ENCODE assay signal across 27 cellular contexts in genomic region chr5:137203011-137203632, GRCh38.
DNase-seq lines count a peak whose midpoint lies in the region; ATAC-seq and TF ChIP-seq lines count a peak whose summit lies in the region.
"Had no signal": no experiment of that assay in that cellular context is flagged by ENCODE, and none has a peak within 500 bp of the region (broad histone marks: within the 10 kb centered on the region; RNA-seq: fewer than 3 reads in every experiment).

No MANE protein-coding gene starts in this region.

- ATAC-seq in GM18870 (IDR thresholded peaks at IDR 0.05; ENCODE audit: unreplicated experiment) (peak; percentile 54), GM21619 (IDR thresholded peaks at IDR 0.05; ENCODE audit: unreplicated experiment) (peak; percentile 54), foreskin keratinocyte (no peak), GM21390 (IDR thresholded peaks at IDR 0.05; ENCODE audit: unreplicated experiment) (no peak)
- ATAC-seq: activated CD8-positive, alpha-beta memory T cell treated with anti-CD3 and anti-CD28 coated beads, Interleukin-2, amount 10 ng/mL, durations not matched to agents 7 days and 5 days; activated T-cell treated with anti-CD3 and anti-CD28 coated beads, Interleukin-2, amount 50 U/mL, for 4 hours; K562; pancreas; PC-3; stimulated activated naive B cell treated with anti-CD40 and anti-IgM and Interleukin-4, amounts not matched to agents 10 μg/mL and 1 μg/mL and 100 μg/mL, for 72 hours; upper lobe of right lung had no signal

- H3K27ac ChIP-seq in foreskin keratinocyte (no peak overlapping the region), tibial artery (no peak overlapping the region)
- H3K27ac ChIP-seq: ascending aorta, pancreas, SK-N-MC, skin epidermis, upper lobe of right lung had no signal

- no peak overlapping the region for H3K4me3 ChIP-seq in tibial artery
- H3K4me3 ChIP-seq: ascending aorta, K562, pancreas, SK-N-MC, skin epidermis, upper lobe of right lung had no signal

- intact Hi-C loops in tibial artery (cut with DNase I; ENCODE audit: low total_unique reads) = no loop called here

- no peaks in the 10 kb centered on the region for H3K36me3 ChIP-seq in tibial artery
- H3K36me3 ChIP-seq: ascending aorta, pancreas, upper lobe of right lung had no signal

- DNase-seq in NCI-H146 treated with DMSO at 0.1 percent for 48 hours (lab: John Stamatoyannopoulos, UW; ENCODE audit: unreplicated experiment) = peak; percentile 12
- DNase-seq in kidney tubule cell (ENCODE audit: low spot score) = peak; percentile 76
- no peak for DNase-seq in superior temporal gyrus (ENCODE audit: extremely low spot score)
- DNase-seq in foreskin keratinocyte = no peak
- DNase-seq in tibial artery = no peak
- DNase-seq: activated B cell treated with CpG ODN at 0.5 μM for 24 hours; activated CD4-positive, alpha-beta T cell treated with anti-CD3 and anti-CD28 coated beads, Interleukin-2, amount 10 ng/mL, durations not matched to agents 7 days and 5 days; activated CD8-positive, alpha-beta memory T cell treated with anti-CD3 and anti-CD28 coated beads, Interleukin-2, amount 10 ng/mL, durations not matched to agents 7 days and 5 days; activated gamma-delta T cell treated with Interleukin-2 at 50 U/mL for 16 hours; activated naive CD8-positive, alpha-beta T cell treated with anti-CD3 and anti-CD28 coated beads, Interleukin-2, amount 10 ng/mL, durations not matched to agents 7 days and 5 days; activated T-cell treated with anti-CD3 and anti-CD28 coated beads, Interleukin-2, amount 50 U/mL, for 4 hours; hypothalamus; NCI-H1092; NCI-H187; NK-92 treated with Interleukin-12 subunit alpha and Interleukin-12 subunit beta, amount 100 ng/mL, for 24 hours; pancreas; PC-3; stimulated activated naive B cell treated with anti-CD40 and anti-IgM and Interleukin-4, amounts not matched to agents 10 μg/mL and 1 μg/mL and 100 μg/mL, for 72 hours; substantia nigra; upper lobe of right lung had no signal

- no peak for TF ChIP-seq CTCF in foreskin keratinocyte (conservative IDR thresholded peaks at IDR 0.05)
- no peak for TF ChIP-seq CTCF in tibial artery (IDR thresholded peaks at IDR 0.05)

- no peaks in the 10 kb centered on the region for H3K9me3 ChIP-seq in tibial artery
- H3K9me3 ChIP-seq: ascending aorta, pancreas, upper lobe of right lung had no signal

- H3K4me1 ChIP-seq in foreskin keratinocyte (peaks cover 10% of the 10 kb centered on the region), tibial artery (peaks cover 0 to 17% (median 14%) of the 10 kb centered on the region in 4 donors)
- H3K4me1 ChIP-seq: ascending aorta, upper lobe of right lung had no signal

- H3K27me3 ChIP-seq in foreskin keratinocyte (no peaks in the 10 kb centered on the region), tibial artery (no peaks in the 10 kb centered on the region)
- H3K27me3 ChIP-seq: ascending aorta, pancreas had no signal

Comparison
In these comparisons a context has a peak if more than half of its experiments do, and no peak if none do; other contexts are left out.
1. ATAC-seq: peak in GM18870 (single experiment) and GM21619 (single experiment); none in foreskin keratinocyte (single experiment) and GM21390 (single experiment).
2. DNase-seq: peak in NCI-H146 treated with DMSO at 0.1 percent for 48 hours (single experiment) and kidney tubule cell (single experiment); none in superior temporal gyrus (single experiment), foreskin keratinocyte (0 of 2) and tibial artery (0 of 2).